8 cellular contexts compared by ENCODE assay signal in the genomic region with DNA sequence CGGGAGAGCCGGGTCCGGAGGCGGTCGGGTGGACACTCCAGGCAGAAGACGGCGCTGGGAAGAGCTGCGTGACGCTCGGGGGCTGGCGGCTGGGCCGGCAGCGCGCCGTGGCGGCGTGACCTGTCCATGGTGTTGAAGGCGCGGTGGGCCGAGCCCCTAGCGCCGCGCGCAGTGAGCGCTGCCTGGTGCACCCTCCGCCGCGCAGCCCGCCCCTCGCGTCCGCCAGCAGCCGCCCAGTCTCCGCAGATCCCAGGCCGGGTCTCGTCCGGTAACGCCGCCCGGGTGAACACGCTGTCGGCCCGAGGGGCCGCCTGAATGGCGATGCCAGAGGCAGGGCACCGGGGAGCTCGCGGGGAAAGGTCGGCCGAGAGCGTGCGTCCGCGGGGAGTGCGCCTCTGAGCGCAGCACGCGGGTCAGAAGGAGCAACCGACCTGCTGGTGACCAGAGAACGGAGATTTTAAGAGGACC. TPM values are rescaled to one million over a fixed set of nuclear protein-coding genes. Genes with fewer than 3 reads are reported as not detected.
DNase-seq lines count a peak whose midpoint lies in the region; ATAC-seq and TF ChIP-seq lines count a peak whose summit lies in the region.

No MANE protein-coding gene starts in this region.

- H3K79me2 ChIP-seq in KMS-11 (ENCODE audit: insufficient read depth, low read depth): no peaks in the 10 kb centered on the region
- H3K79me2 ChIP-seq in parathyroid adenoma: peaks cover 23% of the 10 kb centered on the region

- H4K20me1 ChIP-seq in KMS-11 (ENCODE audit: insufficient read depth): no peaks in the 10 kb centered on the region

- H3K4me2 ChIP-seq in KMS-11 (peak overlapping the region; percentile 82), parathyroid adenoma (ENCODE audit: low read length) (peak overlapping the region; percentile 81)

- H3K27me3 ChIP-seq in KMS-11 (ENCODE audit: insufficient read depth, low read depth): no peaks in the 10 kb centered on the region
- H3K27me3 ChIP-seq in cardiac muscle cell: peaks cover 92% of the 10 kb centered on the region
- H3K27me3 ChIP-seq in parathyroid adenoma (ENCODE audit: control insufficient read depth, insufficient read depth, low read length): no peaks in the 10 kb centered on the region

- DNase-seq in DMS53 treated with DMSO at 0.1 percent for 48 hours (lab: John Stamatoyannopoulos, UW; ENCODE audit: unreplicated experiment): peak; percentile 66
- DNase-seq in activated naive CD4-positive, alpha-beta T cell treated with anti-CD3 and anti-CD28 coated beads, Interleukin-2, amount 50 U/mL, for 16 hours: peak; percentile 14
- DNase-seq in cardiac muscle cell (ENCODE audit: low read depth in 1 of 2, low spot score in 1 of 2): peak; percentile 53 to 90
- no peak for DNase-seq in SIG-M5 treated with dmso at 0.1 percent for 504 hours (lab: John Stamatoyannopoulos, UW; ENCODE audit: unreplicated experiment)

- H3K27ac ChIP-seq in KMS-11: no peak overlapping the region
- no peak overlapping the region for H3K27ac ChIP-seq in cardiac muscle cell
- peak overlapping the region; percentile 73 for H3K27ac ChIP-seq in parathyroid adenoma

- H3K4me3 ChIP-seq in KMS-11 (IDR thresholded peaks at IDR 0.05; ENCODE audit: insufficient read depth, low read depth, low read length): no peak overlapping the region
- peak overlapping the region; percentile 43 for H3K4me3 ChIP-seq in cardiac muscle cell
- peak overlapping the region; percentile 66 for H3K4me3 ChIP-seq in parathyroid adenoma (ENCODE audit: low read depth, low read length)

- no peak for ATAC-seq in GM19395 (IDR thresholded peaks at IDR 0.05; ENCODE audit: unreplicated experiment)
- ATAC-seq in HG02798 (IDR thresholded peaks at IDR 0.05; ENCODE audit: poor library complexity, unreplicated experiment): no peak

- H2AFZ ChIP-seq in KMS-11 (ENCODE audit: low read depth) (peak overlapping the region; percentile 81), parathyroid adenoma (peak overlapping the region; percentile 95)

- H3K36me3 ChIP-seq in KMS-11 (ENCODE audit: insufficient read depth): no peaks in the 10 kb centered on the region
- H3K36me3 ChIP-seq in cardiac muscle cell: no peaks in the 10 kb centered on the region
- no peaks in the 10 kb centered on the region for H3K36me3 ChIP-seq in parathyroid adenoma (ENCODE audit: control insufficient read depth, insufficient read depth, low read length)

- TF ChIP-seq CTCF in KMS-11 (conservative IDR thresholded peaks at IDR 0.05; ENCODE audit: low read depth, low read length) (no peak), cardiac muscle cell (IDR thresholded peaks at IDR 0.05; ENCODE audit: low read depth, low read length) (no peak), parathyroid adenoma (IDR thresholded peaks at IDR 0.05) (no peak)

- H3K9me3 ChIP-seq in cardiac muscle cell (ENCODE audit: low read depth) (no peaks in the 10 kb centered on the region), parathyroid adenoma (ENCODE audit: control insufficient read depth, low read length) (no peaks in the 10 kb centered on the region)

- no peak overlapping the region; the same call in 1 of the 2 replicates for H3K9ac ChIP-seq in KMS-11
- H3K9ac ChIP-seq in parathyroid adenoma: peak overlapping the region; percentile 49

- H3K4me1 ChIP-seq in KMS-11 (ENCODE audit: low read depth, poor library complexity, severe bottlenecking) (peaks cover 10% of the 10 kb centered on the region), cardiac muscle cell (ENCODE audit: low read depth) (peaks cover 19% of the 10 kb centered on the region), parathyroid adenoma (peaks cover 19% of the 10 kb centered on the region)

RNA-seq across cellular contexts. Expression of a gene that starts 0.7 kb away (rescaled TPM):
- 0.07 and 0.39 TPM in 2 replicates for total RNA-seq in cardiac muscle cell
- 0.06 and 0.46 TPM in 2 replicates for polyA plus RNA-seq in cardiac muscle cell

RNA-seq across cellular contexts. Expression of a gene that starts 58.5 kb away (rescaled TPM):
- 31.3 and 35.4 TPM in 2 replicates for total RNA-seq in cardiac muscle cell
- polyA plus RNA-seq in cardiac muscle cell: 67.5 and 84.8 TPM in 2 replicates
